In the genomic region with DNA sequence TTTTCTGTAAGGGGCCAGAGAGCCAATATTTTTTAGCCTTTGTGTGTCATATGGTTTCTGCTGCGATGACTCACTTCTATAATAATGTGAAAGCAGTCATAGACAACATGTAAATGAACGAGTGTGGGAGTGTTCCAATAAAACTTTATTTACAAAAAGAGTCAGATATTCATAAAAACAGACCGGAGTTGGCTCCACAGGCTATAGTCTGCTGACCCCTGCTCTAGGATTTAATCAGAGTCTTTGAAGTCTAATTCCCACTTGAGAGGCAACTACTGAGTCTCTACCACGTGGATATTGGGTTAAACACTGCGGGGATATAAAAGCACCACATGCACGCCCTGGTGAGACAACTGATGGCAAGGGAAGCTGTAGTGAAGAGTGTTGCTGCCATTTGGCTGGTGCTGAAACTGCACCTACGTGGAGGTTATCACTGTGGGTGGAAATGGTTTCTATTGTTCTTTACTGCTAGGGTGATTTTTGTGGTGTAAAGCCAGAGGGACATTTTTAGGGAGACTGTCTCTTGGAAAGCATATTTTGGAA, we compare ENCODE assay signal across 1 cellular context.
A peak's percentile ranks its signal among the peaks of the same experiment; 100 is the strongest.
TF ChIP-seq lines count a peak whose summit lies in the region.

No MANE protein-coding gene starts in this region.

TF ChIP-seq in K562, 482 proteins besides CTCF, POLR2A, EP300 and RAD21 (continued from another document):
- TF ChIP-seq, protein P1, sequence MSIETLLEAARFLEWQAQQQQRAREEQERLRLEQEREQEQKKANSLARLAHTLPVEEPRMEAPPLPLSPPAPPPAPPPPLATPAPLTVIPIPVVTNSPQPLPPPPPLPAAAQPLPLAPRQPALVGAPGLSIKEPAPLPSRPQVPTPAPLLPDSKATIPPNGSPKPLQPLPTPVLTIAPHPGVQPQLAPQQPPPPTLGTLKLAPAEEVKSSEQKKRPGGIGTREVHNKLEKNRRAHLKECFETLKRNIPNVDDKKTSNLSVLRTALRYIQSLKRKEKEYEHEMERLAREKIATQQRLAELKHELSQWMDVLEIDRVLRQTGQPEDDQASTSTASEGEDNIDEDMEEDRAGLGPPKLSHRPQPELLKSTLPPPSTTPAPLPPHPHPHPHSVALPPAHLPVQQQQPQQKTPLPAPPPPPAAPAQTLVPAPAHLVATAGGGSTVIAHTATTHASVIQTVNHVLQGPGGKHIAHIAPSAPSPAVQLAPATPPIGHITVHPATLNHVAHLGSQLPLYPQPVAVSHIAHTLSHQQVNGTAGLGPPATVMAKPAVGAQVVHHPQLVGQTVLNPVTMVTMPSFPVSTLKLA (conservative IDR thresholded peaks at IDR 0.05): peak in 1 of 2 experiments; percentile 42; a peak in 1 of 4 replicates
- TF ChIP-seq TRIM28 (IDR thresholded peaks at IDR 0.05) (no peak), MYC (IDR thresholded peaks at IDR 0.05; ENCODE audit: low read depth, low read length) (peak; percentile 29; the same call in 1 of the 2 replicates), MYC (CRISPR knock-in tag; IDR thresholded peaks at IDR 0.05; ENCODE audit: borderline replicate concordance, low read depth) (no peak), EP400 (IDR thresholded peaks at IDR 0.05) (peak; percentile 31; the same call in 1 of the 2 replicates), ZBTB40 (IDR thresholded peaks at IDR 0.05) (peak; percentile 98), ZBTB40 (CRISPR knock-in tag; IDR thresholded peaks at IDR 0.05) (peak; percentile 97), HDAC3 (IDR thresholded peaks at IDR 0.05; ENCODE audit: borderline replicate concordance, partially characterized antibody) (peak; percentile 19), ATF3 (IDR thresholded peaks at IDR 0.05) (peak; percentile 84), ATF3 (CRISPR knock-in tag; conservative IDR thresholded peaks at IDR 0.05) (no peak)
